In genomic region chr10:67696029-67696428, GRCh38 we compare ENCODE assay signal across 14 cellular contexts.
DNase-seq lines count a peak whose midpoint lies in the region; ATAC-seq and TF ChIP-seq lines count a peak whose summit lies in the region.
"Had no signal": no experiment of that assay in that cellular context is flagged by ENCODE, and none has a peak within 500 bp of the region (broad histone marks: within the 10 kb centered on the region; RNA-seq: fewer than 3 reads in every experiment).

Gene CTNNA3 (minus strand): TSS chr10:67696195.

- DNase-seq in GM12865 (ENCODE audit: low read depth) (peak; percentile 28), amniotic epithelial cell (ENCODE audit: low read depth) (peak; percentile 55), nephron progenitor cell (no peak), NCI-H748 (lab: John Stamatoyannopoulos, UW; ENCODE audit: unreplicated experiment) (no peak)
- DNase-seq in stimulated activated effector memory CD8-positive, alpha-beta T cell treated with anti-CD3 and anti-CD28 coated beads, Interleukin-12 subunit alpha, Interleukin-12 subunit beta, amount 100 ng/mL, for 72 hours (ENCODE audit: low spot score in 2 of 2), result no peak
- DNase-seq: hippocampal formation; NCI-H1048; stimulated activated CD4-positive, alpha-beta T cell treated with anti-CD3 and anti-CD28 coated beads, Interleukin-1b, Interleukin-23, amount 100 ng/mL, for 48 hours had no signal

- H3K9me3 Mint-ChIP-seq in nephron progenitor cell, result peaks cover 25% of the 10 kb centered on the region
- no peaks in the 10 kb centered on the region for H3K9me3 Mint-ChIP-seq in stimulated activated effector memory CD8-positive, alpha-beta T cell treated with anti-CD3 and anti-CD28 coated beads, Interleukin-12 subunit alpha, Interleukin-12 subunit beta, amount 100 ng/mL, for 72 hours
- H3K9me3 Mint-ChIP-seq: activated T-helper 1 cell treated with anti-CD3 and anti-CD28 coated beads, Interleukin-12 subunit alpha, Interleukin-12 subunit beta, Interleukin-2, Interleukin-4 antibody, amounts not matched to agents 30 ng/mL and 10 ng/mL and 1 ng/mL, durations not matched to agents 14 hours and 24 hours and 36 hours had no signal

- peak; percentile 79 for ATAC-seq in HG02571 (IDR thresholded peaks at IDR 0.05; ENCODE audit: unreplicated experiment)
- ATAC-seq in HG02973 (IDR thresholded peaks at IDR 0.05; ENCODE audit: unreplicated experiment), result no peak
- no peak for ATAC-seq in HG03139 (IDR thresholded peaks at IDR 0.05; ENCODE audit: unreplicated experiment)
- ATAC-seq in stimulated activated effector memory CD8-positive, alpha-beta T cell treated with anti-CD3 and anti-CD28 coated beads, Interleukin-12 subunit alpha, Interleukin-12 subunit beta, amount 100 ng/mL, for 72 hours, result no peak
- ATAC-seq: Panc1 had no signal

- H3K4me3 Mint-ChIP-seq in nephron progenitor cell, result no peak within 1 kb of the TSS
- no peak within 1 kb of the TSS for H3K4me3 Mint-ChIP-seq in stimulated activated effector memory CD8-positive, alpha-beta T cell treated with anti-CD3 and anti-CD28 coated beads, Interleukin-12 subunit alpha, Interleukin-12 subunit beta, amount 100 ng/mL, for 72 hours
- H3K4me3 Mint-ChIP-seq: activated T-helper 1 cell treated with anti-CD3 and anti-CD28 coated beads, Interleukin-12 subunit alpha, Interleukin-12 subunit beta, Interleukin-2, Interleukin-4 antibody, amounts not matched to agents 30 ng/mL and 10 ng/mL and 1 ng/mL, durations not matched to agents 14 hours and 24 hours and 36 hours had no signal

- TF ChIP-seq CTCF in GM12865 (IDR thresholded peaks at IDR 0.05; ENCODE audit: insufficient read depth, low read depth, low read length, missing control alignments) (no peak), nephron progenitor cell (IDR thresholded peaks at IDR 0.05) (no peak)

- H3K36me3 Mint-ChIP-seq in nephron progenitor cell (ENCODE audit: low read depth), result peaks cover 7% of the 10 kb centered on the region
- H3K36me3 Mint-ChIP-seq in stimulated activated effector memory CD8-positive, alpha-beta T cell treated with anti-CD3 and anti-CD28 coated beads, Interleukin-12 subunit alpha, Interleukin-12 subunit beta, amount 100 ng/mL, for 72 hours, result no peaks in the 10 kb centered on the region

- no peaks in the 10 kb centered on the region for H3K4me1 Mint-ChIP-seq in nephron progenitor cell
- H3K4me1 Mint-ChIP-seq in stimulated activated effector memory CD8-positive, alpha-beta T cell treated with anti-CD3 and anti-CD28 coated beads, Interleukin-12 subunit alpha, Interleukin-12 subunit beta, amount 100 ng/mL, for 72 hours, result no peaks in the 10 kb centered on the region

- H3K27ac Mint-ChIP-seq in nephron progenitor cell, result peak within 1 kb of the TSS; percentile 24
- H3K27ac Mint-ChIP-seq in stimulated activated effector memory CD8-positive, alpha-beta T cell treated with anti-CD3 and anti-CD28 coated beads, Interleukin-12 subunit alpha, Interleukin-12 subunit beta, amount 100 ng/mL, for 72 hours, result no peak within 1 kb of the TSS
- H3K27ac Mint-ChIP-seq: activated T-helper 1 cell treated with anti-CD3 and anti-CD28 coated beads, Interleukin-12 subunit alpha, Interleukin-12 subunit beta, Interleukin-2, Interleukin-4 antibody, amounts not matched to agents 30 ng/mL and 10 ng/mL and 1 ng/mL, durations not matched to agents 14 hours and 24 hours and 36 hours had no signal

- peaks cover 3% of the 10 kb centered on the region for H3K27me3 Mint-ChIP-seq in nephron progenitor cell (ENCODE audit: low read depth, poor library complexity)

- peak within 1 kb of the TSS; percentile 31 for H3K4me3 ChIP-seq in GM12865 (ENCODE audit: low read depth, low read length)
- H3K4me3 ChIP-seq: suprapubic skin had no signal

Comparison
In these comparisons a context has a peak if more than half of its experiments do, and no peak if none do; other contexts are left out.
1. DNase-seq: peak in GM12865 (single experiment) and amniotic epithelial cell (single experiment); none in nephron progenitor cell (single experiment), NCI-H748 (single experiment) and stimulated activated effector memory CD8-positive, alpha-beta T cell treated with anti-CD3 and anti-CD28 coated beads, Interleukin-12 subunit alpha, Interleukin-12 subunit beta, amount 100 ng/mL, for 72 hours (0 of 2).